23 cellular contexts compared by ENCODE assay signal in the genomic region with DNA sequence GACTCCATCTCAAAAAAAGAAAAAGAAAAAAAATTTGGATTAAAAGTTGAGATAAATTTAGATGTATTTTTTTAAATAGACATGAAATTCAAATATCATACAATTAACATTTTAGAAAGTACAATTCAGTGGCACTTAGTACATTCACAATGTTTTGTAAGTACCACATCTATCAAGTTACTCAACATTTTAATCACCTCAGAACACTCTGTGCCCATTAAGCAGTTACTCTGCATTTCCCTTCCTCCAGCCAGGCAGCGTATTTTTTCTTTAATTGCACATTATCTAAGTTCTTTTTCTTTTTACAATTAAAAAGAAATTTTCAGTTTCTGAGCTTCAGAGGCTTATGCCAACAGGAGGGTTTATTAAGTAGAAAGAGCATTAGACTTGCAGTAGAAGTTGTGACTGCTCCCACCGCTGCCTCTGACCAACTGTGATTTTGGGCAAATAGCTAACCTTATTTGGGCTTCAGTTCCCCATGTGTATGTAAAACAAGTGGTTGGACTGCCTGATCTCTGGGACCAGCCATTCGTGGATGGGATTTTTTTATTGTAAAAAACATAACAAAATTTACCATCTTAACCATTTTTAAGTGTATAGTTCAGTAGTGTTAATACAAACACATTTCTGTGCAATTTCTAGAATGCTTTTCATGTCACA.
DNase-seq lines count a peak whose midpoint lies in the region; ATAC-seq and TF ChIP-seq lines count a peak whose summit lies in the region.
"Had no signal": no experiment of that assay in that cellular context is flagged by ENCODE, and none has a peak within 500 bp of the region (broad histone marks: within the 10 kb centered on the region; RNA-seq: fewer than 3 reads in every experiment).

No MANE protein-coding gene starts in this region.

- peaks cover 60% of the 10 kb centered on the region for H3K4me1 Mint-ChIP-seq in activated B cell treated with CpG ODN at 0.5 μM for 24 hours
- H3K4me1 Mint-ChIP-seq: mesothelial cell of epicardium had no signal

- H3K9me3 ChIP-seq in cardiac muscle cell (ENCODE audit: low read depth) (no peaks in the 10 kb centered on the region), right cardiac atrium (ENCODE audit: control insufficient read depth, low read length) (no peaks in the 10 kb centered on the region), iPS-18a (ENCODE audit: control insufficient read depth, low read depth, low read length) (no peaks in the 10 kb centered on the region), uterus (peaks cover 0 to 4% of the 10 kb centered on the region in 2 donors)
- H3K9me3 ChIP-seq: A549, prostate gland had no signal

- TF ChIP-seq CTCF in cardiac muscle cell (IDR thresholded peaks at IDR 0.05; ENCODE audit: low read depth, low read length): no peak
- TF ChIP-seq CTCF in activated B cell treated with CpG ODN at 0.5 μM for 24 hours (IDR thresholded peaks at IDR 0.05): no peak
- no peak for TF ChIP-seq CTCF in uterus (IDR thresholded peaks at IDR 0.05)
- TF ChIP-seq CTCF in GM13977 (IDR thresholded peaks at IDR 0.05; ENCODE audit: extremely low read depth, insufficient read depth, missing control alignments): no peak

- TF ChIP-seq POLR2A in uterus (IDR thresholded peaks at IDR 0.05): no peak

- H3K9ac ChIP-seq in iPS-18a (ENCODE audit: low read length): peak overlapping the region; percentile 19

- peak overlapping the region; percentile 43 for H3K27ac Mint-ChIP-seq in activated B cell treated with CpG ODN at 0.5 μM for 24 hours
- H3K27ac Mint-ChIP-seq: activated CD8-positive, alpha-beta T cell treated with anti-CD3 and anti-CD28 coated beads, Interleukin-2, amount 10 ng/mL, durations not matched to agents 7 days and 5 days; activated naive CD8-positive, alpha-beta T cell treated with anti-CD3 and anti-CD28 coated beads, Interleukin-2, amount 10 ng/mL, durations not matched to agents 7 days and 5 days; mesothelial cell of epicardium; T-helper 1 cell treated with Interleukin-12 subunit alpha and Interleukin-12 subunit beta and Interleukin-4 antibody, amounts not matched to agents 30 μg/mL and 1 μg/mL, for 36 hours had no signal

- H3K27me3 ChIP-seq in cardiac muscle cell: no peaks in the 10 kb centered on the region
- H3K27me3 ChIP-seq in right cardiac atrium (ENCODE audit: control insufficient read depth, insufficient read depth): no peaks in the 10 kb centered on the region
- no peaks in the 10 kb centered on the region for H3K27me3 ChIP-seq in iPS-18a (ENCODE audit: control insufficient read depth, insufficient read depth, low read length)
- no peaks in the 10 kb centered on the region for H3K27me3 ChIP-seq in uterus
- H3K27me3 ChIP-seq: breast epithelium, heart left ventricle, spleen had no signal

- WGBS in right cardiac atrium: 80% methylated on average over 3 of the region's 3 CpGs

- in situ Hi-C loops in GM13977 (cut with MboI; ENCODE audit: low pct_unique_long_range_greater_than_20kb, low sequenced_read_pairs, unreplicated experiment): loop anchor here (25.0 kb wide), 1 partner anchor 269 kb away; no protein-coding TSS in a partner anchor

- no peaks in the 10 kb centered on the region for H3K27me3 Mint-ChIP-seq in activated B cell treated with CpG ODN at 0.5 μM for 24 hours
- H3K27me3 Mint-ChIP-seq: activated naive CD8-positive, alpha-beta T cell treated with anti-CD3 and anti-CD28 coated beads, Interleukin-2, amount 10 ng/mL, durations not matched to agents 7 days and 5 days had no signal

- H3K36me3 ChIP-seq in cardiac muscle cell: peaks cover 4% of the 10 kb centered on the region
- peaks cover 8% of the 10 kb centered on the region for H3K36me3 ChIP-seq in iPS-18a (ENCODE audit: control insufficient read depth, low read depth, low read length)
- H3K36me3 ChIP-seq in uterus: no peaks in the 10 kb centered on the region
- H3K36me3 ChIP-seq: breast epithelium, prostate gland had no signal

- H3K4me1 ChIP-seq in cardiac muscle cell (ENCODE audit: low read depth): peaks cover 7% of the 10 kb centered on the region
- peaks cover 1% of the 10 kb centered on the region for H3K4me1 ChIP-seq in right cardiac atrium (ENCODE audit: control insufficient read depth, insufficient read depth, low read length)
- H3K4me1 ChIP-seq in iPS-18a (ENCODE audit: control insufficient read depth, low read depth, low read length): peaks cover 11% of the 10 kb centered on the region
- no peaks in the 10 kb centered on the region for H3K4me1 ChIP-seq in uterus
- H3K4me1 ChIP-seq: breast epithelium, prostate gland had no signal

- H3K4me3 ChIP-seq in cardiac muscle cell (no peak overlapping the region), right cardiac atrium (ENCODE audit: low read length) (no peak overlapping the region), iPS-18a (ENCODE audit: low read length) (no peak overlapping the region), uterus (no peak overlapping the region)
- H3K4me3 ChIP-seq: A549, breast epithelium, heart left ventricle, prostate gland, spleen had no signal

- peaks cover 55% of the 10 kb centered on the region for H3K36me3 Mint-ChIP-seq in activated B cell treated with CpG ODN at 0.5 μM for 24 hours (ENCODE audit: low read depth)

- DNase-seq in cardiac muscle cell (ENCODE audit: low read depth in 1 of 2, low spot score in 1 of 2) (no peak), right cardiac atrium (no peak), activated B cell treated with CpG ODN at 0.5 μM for 24 hours (no peak), uterus (no peak), T-helper 2 cell (no peak), GM13977 (ENCODE audit: low spot score) (no peak), inferior parietal cortex (ENCODE audit: extremely low spot score) (no peak)
- DNase-seq: activated CD4-positive, CD25-positive, alpha-beta regulatory T cell; activated CD8-positive, alpha-beta T cell treated with anti-CD3 and anti-CD28 coated beads, Interleukin-2, amount 10 ng/mL, durations not matched to agents 7 days and 5 days; activated naive CD8-positive, alpha-beta T cell treated with anti-CD3 and anti-CD28 coated beads, Interleukin-2, amount 10 ng/mL, durations not matched to agents 7 days and 5 days; activated T-cell treated with anti-CD3 and anti-CD28 coated beads, Interleukin-2, amount 50 U/mL, for 72 hours; C1 segment of cervical spinal cord; heart left ventricle; kidney glomerular epithelial cell; NCI-H1694 treated with DMSO at 0.1 percent for 48 hours; spleen had no signal

- POLR2A ChIA-PET in activated B cell treated with CpG ODN at 0.5 μM for 24 hours (lab: Charles Lee): interaction anchor here (0.6 to 0.9 kb wide), 3 partner anchors 21 to 66 kb away, joined by 3 read pairs; a partner anchor contains a TSS

- H3K9me3 Mint-ChIP-seq in activated B cell treated with CpG ODN at 0.5 μM for 24 hours: no peaks in the 10 kb centered on the region
- H3K9me3 Mint-ChIP-seq: neural crest cell; T-helper 1 cell treated with Interleukin-12 subunit alpha and Interleukin-12 subunit beta and Interleukin-4 antibody, amounts not matched to agents 30 μg/mL and 1 μg/mL, for 36 hours had no signal

- H3K27ac ChIP-seq in cardiac muscle cell (peak overlapping the region; percentile 54), right cardiac atrium (ENCODE audit: low read length) (no peak overlapping the region), iPS-18a (ENCODE audit: low read length) (peak overlapping the region; percentile 51), uterus (peak overlapping the region; percentile 30 to 35)
- H3K27ac ChIP-seq: breast epithelium, spleen had no signal

- intact Hi-C loops in right cardiac atrium (cut with DNase I): loop anchor here (5.0 to 10.0 kb wide), 4 partner anchors 63 to 246 kb away; a partner anchor contains a TSS
- intact Hi-C loops in activated B cell treated with CpG ODN at 0.5 μM for 24 hours (cut with micrococcal nuclease): loop anchor here (5.0 kb wide), 1 partner anchor 274 kb away; no protein-coding TSS in a partner anchor
- intact Hi-C loops in uterus (cut with DNase I; ENCODE audit: low total_unique reads): loop anchor here (10.0 kb wide), 2 partner anchors 63 to 253 kb away; a partner anchor contains a TSS

- ATAC-seq in right cardiac atrium (no peak), activated B cell treated with CpG ODN at 0.5 μM for 24 hours (ENCODE audit: low read depth) (no peak)
- ATAC-seq: A549; activated CD8-positive, alpha-beta T cell treated with anti-CD3 and anti-CD28 coated beads, Interleukin-2, amount 10 ng/mL, durations not matched to agents 7 days and 5 days; activated T-cell treated with anti-CD3 and anti-CD28 coated beads, Interleukin-2, amount 50 U/mL, for 72 hours; heart left ventricle had no signal

- peak overlapping the region; percentile 12 for H3K4me3 Mint-ChIP-seq in activated B cell treated with CpG ODN at 0.5 μM for 24 hours
- H3K4me3 Mint-ChIP-seq: activated CD8-positive, alpha-beta T cell treated with anti-CD3 and anti-CD28 coated beads, Interleukin-2, amount 10 ng/mL, durations not matched to agents 7 days and 5 days; activated naive CD8-positive, alpha-beta T cell treated with anti-CD3 and anti-CD28 coated beads, Interleukin-2, amount 10 ng/mL, durations not matched to agents 7 days and 5 days; activated T-cell treated with anti-CD3 and anti-CD28 coated beads, Interleukin-2, amount 50 U/mL, for 72 hours; mesothelial cell of epicardium; neural crest cell; T-helper 1 cell treated with Interleukin-12 subunit alpha and Interleukin-12 subunit beta and Interleukin-4 antibody, amounts not matched to agents 30 μg/mL and 1 μg/mL, for 36 hours had no signal

- CTCF ChIA-PET in activated B cell treated with CpG ODN at 0.5 μM for 24 hours (lab: Charles Lee): interaction anchor here (1.0 to 6.5 kb wide), 7 partner anchors 42 to 276 kb away, joined by 3 to 103 read pairs (median 4); no protein-coding TSS in a partner anchor
